In genomic region chr16:78129349-78129748, GRCh38 we compare ENCODE assay signal across 14 cellular contexts. TPM values are rescaled to one million over a fixed set of nuclear protein-coding genes. Genes with fewer than 3 reads are reported as not detected.
DNase-seq lines count a peak whose midpoint lies in the region; ATAC-seq and TF ChIP-seq lines count a peak whose summit lies in the region.
"Had no signal": no experiment of that assay in that cellular context is flagged by ENCODE, and none has a peak within 500 bp of the region (broad histone marks: within the 10 kb centered on the region; RNA-seq: fewer than 3 reads in every experiment).

No MANE protein-coding gene starts in this region.

- no peak overlapping the region for H3K23ac ChIP-seq in mesenchymal stem cell (ENCODE audit: low read length in 2 of 2)

- no peak overlapping the region for H2BK5ac ChIP-seq in mesenchymal stem cell (ENCODE audit: low read depth, low read length, poor library complexity, severe bottlenecking)

- H3K4ac ChIP-seq in mesenchymal stem cell (ENCODE audit: low read depth in 1 of 2, low read length in 2 of 2), result no peak overlapping the region

- no peak overlapping the region for H4K8ac ChIP-seq in mesenchymal stem cell (ENCODE audit: low read length)

- H3K4me2 ChIP-seq in mesenchymal stem cell (ENCODE audit: low read length, poor library complexity, severe bottlenecking) (no peak overlapping the region), osteoblast (ENCODE audit: insufficient read depth, low read length) (no peak overlapping the region)
- H3K4me2 ChIP-seq: A549 had no signal

- TF ChIP-seq CTCF in fibroblast of mammary gland (conservative IDR thresholded peaks at IDR 0.05; ENCODE audit: control insufficient read depth, insufficient read depth, low read depth, low read length) (no peak), osteoblast (IDR thresholded peaks at IDR 0.05; ENCODE audit: extremely low read depth, low read depth, low read length) (no peak)

- H3K27me3 ChIP-seq in adipocyte (replicated peaks; ENCODE audit: control insufficient read depth, insufficient read depth, low read length), result no peaks in the 10 kb centered on the region
- no peaks in the 10 kb centered on the region for H3K27me3 ChIP-seq in mesenchymal stem cell (ENCODE audit: control insufficient read depth in 1 of 2, insufficient read depth in 1 of 2, low read length in 2 of 2)
- no peaks in the 10 kb centered on the region for H3K27me3 ChIP-seq in subcutaneous abdominal adipose tissue (ENCODE audit: control insufficient read depth in 5 of 5, insufficient read depth in 4 of 5, low read length in 5 of 5)
- peaks cover 6% of the 10 kb centered on the region for H3K27me3 ChIP-seq in osteoblast (ENCODE audit: insufficient read depth, low read length)

- no peaks in the 10 kb centered on the region for H3K79me2 ChIP-seq in osteoblast (ENCODE audit: insufficient read depth, low read length)

- no peak overlapping the region for H3K18ac ChIP-seq in mesenchymal stem cell (ENCODE audit: low read depth in 1 of 2, low read length in 2 of 2)

- peaks cover 26% of the 10 kb centered on the region for H3K4me1 ChIP-seq in adipocyte (ENCODE audit: control insufficient read depth, insufficient read depth, low read length)
- H3K4me1 ChIP-seq in mesenchymal stem cell (ENCODE audit: control insufficient read depth, insufficient read depth, low read depth, low read length), result no peaks in the 10 kb centered on the region
- H3K4me1 ChIP-seq in subcutaneous abdominal adipose tissue (ENCODE audit: control insufficient read depth in 5 of 5, insufficient read depth in 5 of 5, low read length in 5 of 5), result peaks cover 8 to 29% (median 19%) of the 10 kb centered on the region in 5 donors
- peaks cover 7% of the 10 kb centered on the region for H3K4me1 ChIP-seq in osteoblast (ENCODE audit: insufficient read depth, low read length)
- H3K4me1 ChIP-seq: HAP-1 had no signal

- DNase-seq in adipocyte (ENCODE audit: low read depth) (peak; percentile 9), fibroblast of mammary gland (ENCODE audit: low read depth) (peak; percentile 11), mesenchymal stem cell (no peak), osteoblast (ENCODE audit: insufficient read length, low spot score, missing footprints) (no peak), occipital lobe (lab: John Stamatoyannopoulos, UW) (no peak)
- DNase-seq: CD8-positive, alpha-beta T cell; COR-L47; DND-41; GDM1 had no signal

- 94% methylated on average over 2 of the region's 2 CpGs for WGBS in mesenchymal stem cell

- H2BK15ac ChIP-seq in mesenchymal stem cell (ENCODE audit: low read depth, poor library complexity, severe bottlenecking), result no peak overlapping the region

- H2AFZ ChIP-seq in mesenchymal stem cell (ENCODE audit: low read depth, low read length), result no peak overlapping the region
- no peak overlapping the region for H2AFZ ChIP-seq in osteoblast (ENCODE audit: low read length)

- H4K91ac ChIP-seq in mesenchymal stem cell (ENCODE audit: low read length), result no peak overlapping the region

- no peak for ATAC-seq in GM21723 (IDR thresholded peaks at IDR 0.05; ENCODE audit: unreplicated experiment)
- ATAC-seq: A549; CD8-positive, alpha-beta T cell had no signal

- H3K79me1 ChIP-seq in mesenchymal stem cell (replicated peaks; ENCODE audit: low read length, poor library complexity, severe bottlenecking), result no peaks in the 10 kb centered on the region

- H3K36me3 ChIP-seq in adipocyte (ENCODE audit: control insufficient read depth, insufficient read depth, low read length, severe bottlenecking) (no peaks in the 10 kb centered on the region), mesenchymal stem cell (ENCODE audit: control insufficient read depth in 1 of 2, insufficient read depth in 2 of 2, low read depth in 1 of 2, low read length in 2 of 2) (peaks cover 0 to 3% of the 10 kb centered on the region in 2 experiments), subcutaneous abdominal adipose tissue (ENCODE audit: control insufficient read depth in 5 of 5, insufficient read depth in 5 of 5, low read length in 5 of 5) (peaks cover 0 to 3% (median 0%) of the 10 kb centered on the region in 5 donors), osteoblast (ENCODE audit: insufficient read depth, low read length) (no peaks in the 10 kb centered on the region)
- H3K36me3 ChIP-seq: HAP-1 had no signal

- H3K27ac ChIP-seq in mesenchymal stem cell (ENCODE audit: low read length, poor library complexity, severe bottlenecking) (no peak overlapping the region), subcutaneous abdominal adipose tissue (ENCODE audit: low read depth, low read length) (no peak overlapping the region), osteoblast (ENCODE audit: low read depth, low read length) (no peak overlapping the region)
- H3K27ac ChIP-seq: A549, HL-60 had no signal

- H2BK120ac ChIP-seq in mesenchymal stem cell (ENCODE audit: low read depth, low read length), result no peak overlapping the region

- no peak overlapping the region for H2BK12ac ChIP-seq in mesenchymal stem cell (ENCODE audit: low read length in 2 of 2)

- H4K20me1 ChIP-seq in osteoblast (ENCODE audit: insufficient read depth, low read length), result no peaks in the 10 kb centered on the region

- H3K9me3 ChIP-seq in adipocyte (ENCODE audit: control insufficient read depth, low read length), result no peaks in the 10 kb centered on the region
- H3K9me3 ChIP-seq in mesenchymal stem cell (ENCODE audit: control insufficient read depth, low read length), result peaks cover 3% of the 10 kb centered on the region
- peaks cover 0 to 6% (median 0%) of the 10 kb centered on the region in 5 donors for H3K9me3 ChIP-seq in subcutaneous abdominal adipose tissue (ENCODE audit: control insufficient read depth in 5 of 5, low read length in 5 of 5)
- H3K9me3 ChIP-seq in osteoblast (ENCODE audit: low read depth, low read length), result no peaks in the 10 kb centered on the region
- H3K9me3 ChIP-seq: A549, HAP-1 had no signal

- H2AK5ac ChIP-seq in mesenchymal stem cell (ENCODE audit: low read length, severe bottlenecking), result no peak overlapping the region

- no peak overlapping the region for H3K14ac ChIP-seq in mesenchymal stem cell (ENCODE audit: low read length in 2 of 2)

- H3K9ac ChIP-seq in adipocyte (ENCODE audit: low read length) (peak overlapping the region; percentile 3), mesenchymal stem cell (ENCODE audit: low read length) (peak overlapping the region; percentile 43), subcutaneous abdominal adipose tissue (ENCODE audit: low read length in 5 of 5) (no peak overlapping the region)

- peak overlapping the region; percentile 42 for H3K4me3 ChIP-seq in adipocyte (ENCODE audit: low read length)
- H3K4me3 ChIP-seq in fibroblast of mammary gland (ENCODE audit: control insufficient read depth, low read depth, low read length), result no peak overlapping the region
- H3K4me3 ChIP-seq in mesenchymal stem cell (ENCODE audit: insufficient read depth in 1 of 2, low read depth in 1 of 2, low read length in 2 of 2), result peak overlapping the region in 1 of 2 experiments; percentile 34
- H3K4me3 ChIP-seq in subcutaneous abdominal adipose tissue (ENCODE audit: low read depth in 1 of 5, low read length in 5 of 5), result peak overlapping the region in 3 of 5 donors; percentile 33 to 39 (median 35)
- no peak overlapping the region for H3K4me3 ChIP-seq in osteoblast (ENCODE audit: insufficient read depth, low read length)
- H3K4me3 ChIP-seq: A549, HAP-1 had no signal

RNA-seq across cellular contexts. Expression of gene WWOX, which starts 29.9 kb away (rescaled TPM):
- polyA plus RNA-seq in mesenchymal stem cell (2013, experiment 1 of 2), result 10.3 TPM
- 7.8 TPM for polyA plus RNA-seq in mesenchymal stem cell (2013, experiment 2 of 2)
- total RNA-seq in osteoblast (23.3 and 23.9 TPM in 2 replicates), occipital lobe (20.9 TPM)

Comparison
In these comparisons a context has a peak if more than half of its experiments do, and no peak if none do; other contexts are left out.
1. DNase-seq: peak in adipocyte (single experiment) and fibroblast of mammary gland (single experiment); none in mesenchymal stem cell (single experiment), osteoblast (single experiment) and occipital lobe (single experiment).
2. H3K4me3 ChIP-seq: peak in adipocyte (single experiment) and subcutaneous abdominal adipose tissue (3 of 5); none in fibroblast of mammary gland (single experiment) and osteoblast (single experiment).
3. H3K9ac ChIP-seq: peak in adipocyte (single experiment) and mesenchymal stem cell (single experiment); none in subcutaneous abdominal adipose tissue (0 of 5).